ENCODE assay signal across 9 cellular contexts in the genomic region with DNA sequence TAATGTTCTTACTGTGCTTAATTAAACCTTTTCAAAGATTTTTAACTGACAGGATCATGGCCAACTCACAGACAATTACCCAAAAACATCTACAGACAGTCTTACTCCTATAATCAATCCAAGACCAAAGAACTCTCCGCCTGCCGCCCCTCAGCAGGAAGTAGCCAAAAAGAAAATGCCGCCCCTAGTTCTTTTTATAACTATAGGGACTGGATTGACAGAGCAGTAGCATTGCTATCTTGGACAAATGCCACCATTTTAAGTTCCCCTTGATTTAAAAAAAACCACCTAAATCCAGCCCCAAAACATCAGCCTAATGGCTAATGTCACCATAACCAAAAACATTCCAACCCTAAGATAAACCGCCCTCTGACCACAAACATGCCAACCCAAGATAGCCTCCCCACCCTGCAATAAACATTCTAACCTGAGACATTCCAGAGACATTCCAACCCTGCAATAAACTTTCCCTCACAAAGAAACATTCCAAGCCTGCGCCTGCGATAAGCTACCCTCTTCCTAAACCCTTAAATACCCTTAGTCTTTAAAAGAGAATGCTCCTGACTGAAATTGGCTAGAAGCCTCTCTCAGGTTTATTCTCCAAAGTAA.
DNase-seq lines count a peak whose midpoint lies in the region; ATAC-seq and TF ChIP-seq lines count a peak whose summit lies in the region.
"Had no signal": no experiment of that assay in that cellular context is flagged by ENCODE, and none has a peak within 500 bp of the region (broad histone marks: within the 10 kb centered on the region; RNA-seq: fewer than 3 reads in every experiment).

No MANE protein-coding gene starts in this region.

- WGBS in mesendoderm (ENCODE audit: extremely low coverage, insufficient coverage, low lambda C conversion rate) = no CpG with 5 or more reads among the region's 6 CpGs

- no peak overlapping the region for H3K4ac ChIP-seq in mesendoderm (ENCODE audit: low read depth, low read length)

- ATAC-seq in GM21423 (IDR thresholded peaks at IDR 0.05; ENCODE audit: unreplicated experiment) = no peak

- H3K27me3 ChIP-seq in colonic mucosa (no peaks in the 10 kb centered on the region), mesendoderm (ENCODE audit: insufficient read depth, low read length, poor library complexity) (no peaks in the 10 kb centered on the region)

- H3K27ac ChIP-seq in colonic mucosa = peak overlapping the region; percentile 73
- H3K27ac ChIP-seq in mesendoderm (ENCODE audit: low read depth, low read length) = peak overlapping the region; percentile 17

- H2AK5ac ChIP-seq in mesendoderm (ENCODE audit: low read length) = no peak overlapping the region

- H3K4me3 ChIP-seq in colonic mucosa = no peak overlapping the region
- H3K4me3 ChIP-seq in mesendoderm (ENCODE audit: low read length) = no peak overlapping the region

- no peak overlapping the region for H3K56ac ChIP-seq in mesendoderm (ENCODE audit: low read length)

- H2BK15ac ChIP-seq in mesendoderm (replicated peaks; ENCODE audit: low read depth) = no peak overlapping the region

- no peak overlapping the region for H2BK120ac ChIP-seq in mesendoderm (ENCODE audit: low read depth, low read length)

- no peak overlapping the region for H4K5ac ChIP-seq in mesendoderm (ENCODE audit: low read length)

- no peak overlapping the region for H3K4me2 ChIP-seq in mesendoderm (ENCODE audit: low read length)

- no peak overlapping the region for H3K23ac ChIP-seq in mesendoderm (ENCODE audit: low read length)

- no peaks in the 10 kb centered on the region for H3K79me2 ChIP-seq in mesendoderm (ENCODE audit: control insufficient read depth, insufficient read depth, low read length)

- H3K18ac ChIP-seq in mesendoderm (ENCODE audit: low read length) = peak overlapping the region; percentile 30

- TF ChIP-seq CTCF in AG09319 (IDR thresholded peaks at IDR 0.05; ENCODE audit: low read depth, low read length) (no peak), colonic mucosa (IDR thresholded peaks at IDR 0.05) (no peak)

- no peak for TF ChIP-seq RAD21 in Ishikawa (IDR thresholded peaks at IDR 0.05; ENCODE audit: low read depth)

- no peaks in the 10 kb centered on the region for H3K79me1 ChIP-seq in mesendoderm (ENCODE audit: low read length)

- peak; percentile 72; the same call in 1 of the 2 replicates for TF ChIP-seq EP300 in Ishikawa (IDR thresholded peaks at IDR 0.05; ENCODE audit: borderline replicate concordance)

- peak; percentile 34 for DNase-seq in AG09319 (ENCODE audit: extremely low read depth, low read depth)
- peak; percentile 74 for DNase-seq in colonic mucosa
- peak; percentile 96 for DNase-seq in mesendoderm
- DNase-seq in NCI-H1417 (lab: John Stamatoyannopoulos, UW) = no peak
- no peak for DNase-seq in NCI-H2107 treated with DMSO at 0.1 percent for 48 hours (lab: John Stamatoyannopoulos, UW; ENCODE audit: unreplicated experiment)
- no peak for DNase-seq in NCI-H2171 treated with DMSO at 0.1 percent for 48 hours (lab: John Stamatoyannopoulos, UW)
- DNase-seq: CD4-positive, alpha-beta memory T cell had no signal

- no peak overlapping the region for H2BK5ac ChIP-seq in mesendoderm (ENCODE audit: low read length)

- H3K9ac ChIP-seq in colonic mucosa (ENCODE audit: low read depth in 2 of 2, low read length in 2 of 2) (no peak overlapping the region), mesendoderm (ENCODE audit: low read length) (no peak overlapping the region)

- intact Hi-C loops in colonic mucosa (cut with DNase I) = no loop called here

- H3K9me3 ChIP-seq in colonic mucosa = no peaks in the 10 kb centered on the region

- H3K4me1 ChIP-seq in colonic mucosa (peaks cover 9% of the 10 kb centered on the region), mesendoderm (ENCODE audit: control insufficient read depth, low read depth, low read length) (peaks cover 7% of the 10 kb centered on the region)

- H3K36me3 ChIP-seq in colonic mucosa (no peaks in the 10 kb centered on the region), mesendoderm (ENCODE audit: control insufficient read depth, insufficient read depth, low read length) (no peaks in the 10 kb centered on the region)

- H4K8ac ChIP-seq in mesendoderm (ENCODE audit: low read depth, low read length) = no peak overlapping the region

TF ChIP-seq in Ishikawa, 13 proteins besides CTCF, POLR2A, EP300 and RAD21:
- TF ChIP-seq TEAD4 (IDR thresholded peaks at IDR 0.05) = peak; percentile 97
- no peak for TF ChIP-seq CREB1 (IDR thresholded peaks at IDR 0.05; ENCODE audit: low read depth)
- TF ChIP-seq TCF12 (IDR thresholded peaks at IDR 0.05; ENCODE audit: low read depth) = peak; percentile 56; the same call in 1 of the 2 replicates
- TF ChIP-seq EGR1 (IDR thresholded peaks at IDR 0.05) = no peak
- TF ChIP-seq NFIC (IDR thresholded peaks at IDR 0.05) = peak; percentile 25; the same call in 1 of the 2 replicates
TF ChIP-seq in Ishikawa: peak in this region for 3.

Comparison
In these comparisons a context has a peak if more than half of its experiments do, and no peak if none do; other contexts are left out.
1. DNase-seq: peak in AG09319 (single experiment), colonic mucosa (single experiment) and mesendoderm (single experiment); none in NCI-H1417 (0 of 3), NCI-H2107 treated with DMSO at 0.1 percent for 48 hours (single experiment) and NCI-H2171 treated with DMSO at 0.1 percent for 48 hours (single experiment).